8 cellular contexts compared by ENCODE assay signal in genomic region chr10:28532509-28533314, GRCh38. TPM values are rescaled to one million over a fixed set of nuclear protein-coding genes. Genes with fewer than 3 reads are reported as not detected.
DNase-seq lines count a peak whose midpoint lies in the region; ATAC-seq and TF ChIP-seq lines count a peak whose summit lies in the region.

Gene WAC, plus strand, starts transcription at chr10:28533118. Its CDS starts 462 bp downstream, at chr10:28533580.

- ATAC-seq in GM18909 (IDR thresholded peaks at IDR 0.05; ENCODE audit: poor library complexity, unreplicated experiment) (peak; percentile 82), HG03175 (IDR thresholded peaks at IDR 0.05; ENCODE audit: unreplicated experiment) (peak; percentile 79), activated B cell treated with CpG ODN at 0.5 μM for 24 hours (ENCODE audit: low read depth) (peak; percentile 79)

- peak within 1 kb of the TSS; percentile 100 for H3K27ac ChIP-seq in AG04450 (ENCODE audit: low read depth, low read length)
- H3K27ac ChIP-seq in caudate nucleus (ENCODE audit: low read depth, low read length): peak within 1 kb of the TSS; percentile 100

- H3K4me1 Mint-ChIP-seq in activated B cell treated with CpG ODN at 0.5 μM for 24 hours: peaks cover 64% of the 10 kb centered on the region

- no peaks in the 10 kb centered on the region for H3K27me3 ChIP-seq in AG04450 (ENCODE audit: control insufficient read depth, insufficient read depth, low read length)

- peak; percentile 82 for DNase-seq in AG04450 (ENCODE audit: low read depth, low spot score)
- peak; percentile 73 for DNase-seq in NCI-H226
- peak; percentile 97 for DNase-seq in activated B cell treated with CpG ODN at 0.5 μM for 24 hours
- DNase-seq in caudate nucleus (lab: John Stamatoyannopoulos, UW): peak; percentile 18 to 99 (median 93)
- peak; percentile 94 for DNase-seq in inferior parietal cortex (ENCODE audit: extremely low spot score)
- peak; percentile 95 to 96 for DNase-seq in stimulated activated CD4-positive, alpha-beta T cell treated with anti-CD3 and anti-CD28 coated beads, Interleukin-12 subunit alpha, Interleukin-12 subunit beta, amount 100 ng/mL, for 24 hours (ENCODE audit: low read depth in 2 of 2)

- peaks cover 59% of the 10 kb centered on the region for H3K36me3 Mint-ChIP-seq in activated B cell treated with CpG ODN at 0.5 μM for 24 hours (ENCODE audit: low read depth)

- peak within 1 kb of the TSS; percentile 100 for H3K27ac Mint-ChIP-seq in activated B cell treated with CpG ODN at 0.5 μM for 24 hours

- CTCF ChIA-PET in AG04450 (lab: Charles Lee): no interaction called here
- CTCF ChIA-PET in activated B cell treated with CpG ODN at 0.5 μM for 24 hours (lab: Charles Lee): no interaction called here

- intact Hi-C loops in activated B cell treated with CpG ODN at 0.5 μM for 24 hours (cut with micrococcal nuclease): loop anchor here (1.0 to 5.0 kb wide), 7 partner anchors 100 to 1670 kb away; partner anchors contain the start of genes ABI1, BAMBI, MPP7 and RAB18

- POLR2A ChIA-PET in AG04450 (lab: Yijun Ruan, JAX): interaction anchor here (0.7 to 1.0 kb wide), 3 partner anchors 9 to 823 kb away, joined by 3 to 4 read pairs (median 3); no protein-coding TSS in a partner anchor
- POLR2A ChIA-PET in activated B cell treated with CpG ODN at 0.5 μM for 24 hours (lab: Charles Lee): interaction anchor here (0.6 to 3.2 kb wide), 23 partner anchors 10 to 1935 kb away, joined by 3 to 20 read pairs (median 4); partner anchors contain the start of genes ACBD5, BAMBI, MASTL and MPP7

- H3K9me3 Mint-ChIP-seq in activated B cell treated with CpG ODN at 0.5 μM for 24 hours: peaks cover 3% of the 10 kb centered on the region

- TF ChIP-seq CTCF in AG04450 (IDR thresholded peaks at IDR 0.05; ENCODE audit: low read depth, low read length) (no peak), activated B cell treated with CpG ODN at 0.5 μM for 24 hours (IDR thresholded peaks at IDR 0.05) (no peak)

- H3K4me3 Mint-ChIP-seq in activated B cell treated with CpG ODN at 0.5 μM for 24 hours: peak within 1 kb of the TSS; percentile 99

- H3K27me3 Mint-ChIP-seq in activated B cell treated with CpG ODN at 0.5 μM for 24 hours: no peaks in the 10 kb centered on the region

- H3K9me3 ChIP-seq in AG04450 (ENCODE audit: control insufficient read depth, insufficient read depth, low read length): no peaks in the 10 kb centered on the region; the same call in 1 of the 2 replicates

- H3K4me3 ChIP-seq in AG04450 (ENCODE audit: low read depth, low read length): peak within 1 kb of the TSS; percentile 86

RNA-seq across cellular contexts. Expression of gene WAC, which starts in this region (rescaled TPM):
- 76.7 and 90.5 TPM in 2 replicates for polyA plus RNA-seq in AG04450 (2011; rRNA removed)
- polyA minus RNA-seq in AG04450 (2011; rRNA and poly(A)+ RNA removed): 61.7 and 77.5 TPM in 2 replicates
- 145 and 159 TPM in 2 replicates for total RNA-seq in activated B cell treated with CpG ODN at 0.5 μM for 24 hours

Comparison
In these comparisons a context has a peak if more than half of its experiments do, and no peak if none do; other contexts are left out.
1. Peak in every context shown above with its lines: DNase-seq, ATAC-seq, H3K4me3 ChIP-seq and H3K27ac ChIP-seq.